Comparison of ENCODE assay signal across 9 cellular contexts in genomic region chr14:37593496-37594237, GRCh38. TPM values are rescaled to one million over a fixed set of nuclear protein-coding genes. Genes with fewer than 3 reads are reported as not detected.
DNase-seq lines count a peak whose midpoint lies in the region; ATAC-seq and TF ChIP-seq lines count a peak whose summit lies in the region.
"Had no signal": no experiment of that assay in that cellular context is flagged by ENCODE, and none has a peak within 500 bp of the region (broad histone marks: within the 10 kb centered on the region; RNA-seq: fewer than 3 reads in every experiment).

No MANE protein-coding gene starts in this region.

- no peaks in the 10 kb centered on the region for H3K9me3 ChIP-seq in CD8-positive, alpha-beta memory T cell (ENCODE audit: low read length)
- H3K9me3 ChIP-seq in MG63 = no peaks in the 10 kb centered on the region
- no peaks in the 10 kb centered on the region for H3K9me3 ChIP-seq in mammary epithelial cell (replicated peaks; ENCODE audit: insufficient read depth, low read length)
- H3K9me3 ChIP-seq: heart left ventricle had no signal

- CTCF ChIA-PET in CD8-positive, alpha-beta memory T cell (lab: Charles Lee) = no interaction called here
- CTCF ChIA-PET in mammary epithelial cell (lab: Charles Lee; ENCODE audit: low non-redundant PET) = no interaction called here

- peak overlapping the region in 2 of 8 donors; percentile 45 for H3K27ac Mint-ChIP-seq in CD8-positive, alpha-beta memory T cell
- H3K27ac Mint-ChIP-seq in nephron progenitor cell = no peak overlapping the region

- BruUV-seq in mammary epithelial cell (replicated peaks; lab: Mats Ljungman, UMichigan) = TSS peak; percentile 67

- intact Hi-C loops in mammary epithelial cell (cut with micrococcal nuclease) = loop anchor here (1.0 to 10.0 kb wide), 4 partner anchors 31 to 347 kb away; no protein-coding TSS in a partner anchor

- dilution Hi-C loops in mammary epithelial cell (cut with HindIII; ENCODE audit: low sequenced_read_pairs) = no loop called here

- DNase-seq in CD8-positive, alpha-beta memory T cell = no peak
- DNase-seq in MG63 (no peak), mammary epithelial cell (no peak), nephron progenitor cell (no peak), NOMO-1 treated with dmso at 0.1 percent for 144 hours (lab: John Stamatoyannopoulos, UW; ENCODE audit: unreplicated experiment) (no peak), NCI-H2227 treated with DMSO at 0.1 percent for 48 hours (lab: John Stamatoyannopoulos, UW) (no peak)
- DNase-seq in activated CD8-positive, alpha-beta memory T cell treated with anti-CD3 and anti-CD28 coated beads for 24 hours = no peak
- DNase-seq: heart left ventricle had no signal

- no peak overlapping the region for H3K4me2 ChIP-seq in mammary epithelial cell (ENCODE audit: insufficient read depth, low read depth, low read length)

- in situ Hi-C loops in mammary epithelial cell (cut with MboI; ENCODE audit: low sequenced_read_pairs in 2 of 2) = loop anchor here (10.0 kb wide), 2 partner anchors 349 to 359 kb away; no protein-coding TSS in a partner anchor

- peaks cover 0 to 7% (median 1%) of the 10 kb centered on the region in 3 donors for H3K36me3 Mint-ChIP-seq in CD8-positive, alpha-beta memory T cell
- H3K36me3 Mint-ChIP-seq in nephron progenitor cell (ENCODE audit: low read depth) = no peaks in the 10 kb centered on the region

- peaks cover 19 to 46% (median 22%) of the 10 kb centered on the region in 5 donors for H3K9me3 Mint-ChIP-seq in CD8-positive, alpha-beta memory T cell
- no peaks in the 10 kb centered on the region for H3K9me3 Mint-ChIP-seq in nephron progenitor cell

- H3K27me3 Mint-ChIP-seq in CD8-positive, alpha-beta memory T cell = peaks cover 61 to 71% of the 10 kb centered on the region in 2 donors
- H3K27me3 Mint-ChIP-seq in nephron progenitor cell (ENCODE audit: low read depth, poor library complexity) = peaks cover 99% of the 10 kb centered on the region

- H3K27ac ChIP-seq in CD8-positive, alpha-beta memory T cell (ENCODE audit: low read depth, low read length) = no peak overlapping the region
- H3K27ac ChIP-seq in mammary epithelial cell (ENCODE audit: insufficient read depth, low read depth, low read length) = no peak overlapping the region
- H3K27ac ChIP-seq: heart left ventricle had no signal

- no peak for ATAC-seq in GM21390 (IDR thresholded peaks at IDR 0.05; ENCODE audit: unreplicated experiment)

- H3K4me3 ChIP-seq in CD8-positive, alpha-beta memory T cell (ENCODE audit: low read length) = no peak overlapping the region
- peak overlapping the region; percentile 53 for H3K4me3 ChIP-seq in MG63
- peak overlapping the region in 1 of 3 experiments; percentile 54 for H3K4me3 ChIP-seq in mammary epithelial cell (replicated peaks in 1 of 3; ENCODE audit: insufficient read depth in 1 of 3, low read depth in 2 of 3, low read length in 3 of 3)

- 24% methylated on average over 14 of the region's 14 CpGs for WGBS in mammary epithelial cell (ENCODE audit: low coverage, missing lambda C conversion rate)

- no peak overlapping the region for H2AFZ ChIP-seq in mammary epithelial cell (ENCODE audit: low read depth, low read length)

- H3K79me2 ChIP-seq in mammary epithelial cell (ENCODE audit: insufficient read depth, low read length) = no peaks in the 10 kb centered on the region

- no peak for TF ChIP-seq CTCF in mammary epithelial cell (conservative IDR thresholded peaks at IDR 0.05 in 1 of 2, IDR thresholded peaks at IDR 0.05 in 1 of 2; ENCODE audit: extremely low read depth in 1 of 2, insufficient read depth in 1 of 2, low read depth in 1 of 2, low read length in 2 of 2)
- no peak for TF ChIP-seq CTCF in nephron progenitor cell (IDR thresholded peaks at IDR 0.05)

- no peaks in the 10 kb centered on the region for H4K20me1 ChIP-seq in mammary epithelial cell (ENCODE audit: insufficient read depth, low read length)

- no peaks in the 10 kb centered on the region for H3K36me3 ChIP-seq in CD8-positive, alpha-beta memory T cell (ENCODE audit: insufficient read depth, low read length)
- H3K36me3 ChIP-seq in MG63 (no peaks in the 10 kb centered on the region), mammary epithelial cell (ENCODE audit: insufficient read depth, low read length) (no peaks in the 10 kb centered on the region)
- H3K36me3 ChIP-seq: heart left ventricle had no signal

- peaks cover 33% of the 10 kb centered on the region for H3K27me3 ChIP-seq in CD8-positive, alpha-beta memory T cell (ENCODE audit: insufficient read depth, low read length, poor library complexity, severe bottlenecking)
- no peaks in the 10 kb centered on the region for H3K27me3 ChIP-seq in MG63
- H3K27me3 ChIP-seq in mammary epithelial cell (ENCODE audit: insufficient read depth, low read length) = peaks cover 37% of the 10 kb centered on the region

- H3K4me1 Mint-ChIP-seq in CD8-positive, alpha-beta memory T cell = peaks cover 10 to 20% (median 20%) of the 10 kb centered on the region in 3 donors
- H3K4me1 Mint-ChIP-seq in nephron progenitor cell = peaks cover 25% of the 10 kb centered on the region

- H3K9ac ChIP-seq in mammary epithelial cell (ENCODE audit: insufficient read depth, low read length) = no peak overlapping the region

- peaks cover 7% of the 10 kb centered on the region for H3K4me1 ChIP-seq in CD8-positive, alpha-beta memory T cell (ENCODE audit: insufficient read depth, low read length)
- peaks cover 26% of the 10 kb centered on the region for H3K4me1 ChIP-seq in mammary epithelial cell (ENCODE audit: insufficient read depth, low read length)

- peak overlapping the region in 4 of 7 donors; percentile 49 to 76 (median 63) for H3K4me3 Mint-ChIP-seq in CD8-positive, alpha-beta memory T cell
- peak overlapping the region; percentile 83 for H3K4me3 Mint-ChIP-seq in nephron progenitor cell

- POLR2A ChIA-PET in CD8-positive, alpha-beta memory T cell (lab: Charles Lee) = no interaction called here

RNA-seq across cellular contexts. Expression of gene FOXA1, which starts 1.4 kb away (rescaled TPM):
- total RNA-seq in CD8-positive, alpha-beta memory T cell = under 1 TPM in 1 of 2 experiments, not detected in 1; 0.42 TPM
- not detected for polyA plus RNA-seq in CD8-positive, alpha-beta memory T cell
- 0.64 TPM in 1 of 2 replicates, not detected in the other for total RNA-seq in MG63 (2014; rRNA removed; shearing (Covaris generic); ENCODE audit: low replicate concordance)
- under 1 TPM; 0.17 to 0.33 TPM for total RNA-seq in mammary epithelial cell
- 0.09 TPM for polyA plus RNA-seq in mammary epithelial cell
- polyA minus RNA-seq in mammary epithelial cell = not detected
- total RNA-seq: heart left ventricle had no signal
- polyA plus RNA-seq: heart left ventricle had no signal

RNA-seq across cellular contexts. Expression of gene TTC6, which starts 1.8 kb away (rescaled TPM):
- not detected for total RNA-seq in CD8-positive, alpha-beta memory T cell
- polyA plus RNA-seq in CD8-positive, alpha-beta memory T cell = not detected
- total RNA-seq in MG63 (2014; rRNA removed; shearing (Covaris generic); ENCODE audit: low replicate concordance) = not detected in 2 replicates
- total RNA-seq in mammary epithelial cell = not detected
- not detected for polyA plus RNA-seq in mammary epithelial cell
- not detected for polyA minus RNA-seq in mammary epithelial cell
- total RNA-seq: heart left ventricle had no signal
- polyA plus RNA-seq: heart left ventricle had no signal
